Comparison of ENCODE assay signal across 22 cellular contexts in genomic region chr20:6673071-6673470, GRCh38.
"Had no signal": no experiment of that assay in that cellular context is flagged by ENCODE, and none has a peak within 500 bp of the region (broad histone marks: within the 10 kb centered on the region; RNA-seq: fewer than 3 reads in every experiment).

No MANE protein-coding gene starts in this region.

- H3K4me1 ChIP-seq: pancreas, sigmoid colon, spleen, vagina had no signal

- H3K36me3 ChIP-seq: pancreas, sigmoid colon, spleen, thoracic aorta, vagina had no signal

- H3K27ac ChIP-seq: coronary artery, pancreas, sigmoid colon, spleen, thoracic aorta, vagina had no signal

- H3K9me3 ChIP-seq: pancreas, sigmoid colon, thoracic aorta, vagina had no signal

- FAIRE-seq: bronchial epithelial cell, kidney, pancreas, TTC549 had no signal

- H3K4me3 ChIP-seq: coronary artery, lung, pancreas, sigmoid colon, spleen, thoracic aorta, vagina had no signal

- ATAC-seq: activated T-cell treated with anti-CD3 and anti-CD28 coated beads, Interleukin-2, amount 50 U/mL, for 72 hours; natural killer cell treated with Interleukin-12 subunit alpha and Interleukin-12 subunit beta and Interleukin-15 and Interleukin-18, amount 100 ng/mL, for 72 hours; pancreas had no signal

- H3K27me3 ChIP-seq: sigmoid colon, spleen, vagina had no signal

- DNase-seq: activated CD4-positive, alpha-beta T cell treated with anti-CD3 and anti-CD28 coated beads for 4 hours; activated CD4-positive, alpha-beta T cell treated with anti-CD3 and anti-CD28 coated beads, Interleukin-2, amount 50 U/mL, for 48 hours; activated CD4-positive, CD25-positive, alpha-beta regulatory T cell; activated effector memory CD4-positive, alpha-beta T cell treated with anti-CD3 and anti-CD28 coated beads, Interleukin-2, amount 50 U/mL, for 16 hours; activated naive CD4-positive, alpha-beta T cell treated with anti-CD3 and anti-CD28 coated beads, Interleukin-2, amount 10 ng/mL, durations not matched to agents 7 days and 5 days; activated T-cell treated with anti-CD3 and anti-CD28 coated beads, Interleukin-2, amount 50 U/mL, for 72 hours; amygdala; kidney; midbrain; pancreas; sigmoid colon; spleen; stimulated activated CD4-positive, alpha-beta T cell treated with anti-CD3 and anti-CD28 coated beads, Interleukin-4, amount 100 ng/mL, for 1 hour; stimulated activated naive CD4-positive, alpha-beta T cell; T-helper 1 cell had no signal
